16 cellular contexts compared by ENCODE assay signal in the genomic region with DNA sequence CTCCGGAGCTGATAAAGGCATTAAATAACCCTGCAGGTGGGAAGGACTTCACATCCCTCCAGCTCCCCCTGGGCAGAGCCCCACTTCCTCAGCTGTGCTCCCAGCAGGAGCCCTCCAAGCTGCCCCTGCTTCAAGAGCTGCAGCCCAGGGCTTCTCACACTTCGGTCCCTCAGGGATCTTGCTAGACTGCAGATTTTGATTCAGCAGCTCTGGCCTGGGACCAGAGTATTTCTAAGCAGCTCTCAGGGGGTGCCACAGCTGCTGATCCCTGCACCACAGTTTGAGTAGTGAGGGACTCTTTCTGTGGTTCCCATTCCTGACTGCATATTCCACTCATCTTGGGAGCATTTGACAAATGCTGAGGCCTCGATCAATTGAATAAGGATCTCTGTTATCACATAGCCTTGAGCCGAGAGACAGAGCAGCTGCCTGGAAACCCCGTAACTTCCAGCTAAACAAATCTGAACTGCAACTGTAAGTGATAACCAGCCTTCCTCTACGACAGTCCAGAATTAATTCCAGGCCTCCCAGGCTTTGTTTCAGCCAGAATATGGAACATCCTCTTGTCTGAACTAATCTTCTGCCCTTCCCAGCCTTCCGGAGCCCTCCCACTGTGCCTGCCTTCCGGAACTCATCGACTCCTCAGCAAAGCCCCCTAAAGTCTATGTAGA.
DNase-seq lines count a peak whose midpoint lies in the region; ATAC-seq and TF ChIP-seq lines count a peak whose summit lies in the region.
"Had no signal": no experiment of that assay in that cellular context is flagged by ENCODE, and none has a peak within 500 bp of the region (broad histone marks: within the 10 kb centered on the region; RNA-seq: fewer than 3 reads in every experiment).

No MANE protein-coding gene starts in this region.

- no peak overlapping the region for H3K14ac ChIP-seq in neuronal stem cell (ENCODE audit: low read length)

- no peak overlapping the region for H3K9ac ChIP-seq in BLaER1 treated with 17β-estradiol and CSF1 and Interleukin-3, amounts not matched to agents 10 nM and 100 nM
- H3K9ac ChIP-seq in neuronal stem cell (ENCODE audit: low read depth, low read length, poor library complexity): no peak overlapping the region

- no peak overlapping the region for H4K91ac ChIP-seq in neuronal stem cell (ENCODE audit: low read depth, low read length, poor library complexity)

- H4K20me1 ChIP-seq in BLaER1 treated with 17β-estradiol and CSF1 and Interleukin-3, amounts not matched to agents 10 nM and 100 nM: no peaks in the 10 kb centered on the region

- no peaks in the 10 kb centered on the region for H3K9me3 ChIP-seq in BLaER1 treated with 17β-estradiol and CSF1 and Interleukin-3, amounts not matched to agents 10 nM and 100 nM (replicated peaks in 1 of 11)
- H3K9me3 ChIP-seq in adrenal gland (replicated peaks in 1 of 3): no peaks in the 10 kb centered on the region
- no peaks in the 10 kb centered on the region for H3K9me3 ChIP-seq in heart right ventricle
- H3K9me3 ChIP-seq in neuronal stem cell (replicated peaks in 1 of 2; ENCODE audit: control insufficient read depth in 2 of 2, insufficient read depth in 1 of 2, low read depth in 1 of 2, low read length in 2 of 2): no peaks in the 10 kb centered on the region
- H3K9me3 ChIP-seq: left lung, SJSA1 had no signal

- WGBS in adrenal gland, 4 donors: 36 to 46% (median 41%) methylated on average over 6 to 9 of the region's 9 CpGs
- 26 to 29% methylated on average over 9 of the region's 9 CpGs for WGBS in heart right ventricle, 2 donors
- no CpG with 5 or more reads among the region's 9 CpGs for WGBS in neuronal stem cell (ENCODE audit: extremely low coverage in 2 of 2, insufficient read length in 2 of 2, insufficient replicate concordance in 1 of 2), 2 donors

- ATAC-seq in heart right ventricle: peak; percentile 8 to 78 (median 46)
- ATAC-seq: esophagus mucosa, left lung had no signal

- no peak overlapping the region for H2BK12ac ChIP-seq in neuronal stem cell (ENCODE audit: low read length)

- peak in 3 of 7 donors; percentile 30 to 65 (median 35) for DNase-seq in adrenal gland
- DNase-seq in heart right ventricle: peak in 1 of 2 donors; percentile 29
- DNase-seq in neuronal stem cell (ENCODE audit: low spot score): no peak
- no peak for DNase-seq in HUDEP-2 (lab: John Stamatoyannopoulos, UW; ENCODE audit: unreplicated experiment in 76 of 76)
- no peak for DNase-seq in foreskin melanocyte
- DNase-seq in NCI-H446 (lab: John Stamatoyannopoulos, UW): no peak
- no peak for DNase-seq in T1000 (lab: John Stamatoyannopoulos, UW)
- DNase-seq: activated CD4-positive, alpha-beta T cell treated with anti-CD3 and anti-CD28 coated beads, Interleukin-2, amount 10 ng/mL, durations not matched to agents 24 days and 14 days; activated naive CD4-positive, alpha-beta T cell treated with Interleukin-2 at 50 U/mL for 16 hours; left lung; NCI-H1930; NCI-H524; stimulated activated CD4-positive, alpha-beta T cell treated with anti-CD3 and anti-CD28 coated beads, Interleukin-4, amount 100 ng/mL, for 1 hour had no signal

- no peak overlapping the region for H3K4ac ChIP-seq in neuronal stem cell (ENCODE audit: low read length)

- no peak overlapping the region for H4K8ac ChIP-seq in neuronal stem cell (ENCODE audit: low read depth, low read length)

- H2AFZ ChIP-seq in neuronal stem cell (ENCODE audit: low read length): peak overlapping the region; percentile 58

- H2BK120ac ChIP-seq in neuronal stem cell (ENCODE audit: low read depth, low read length): no peak overlapping the region

- H3K4me2 ChIP-seq in BLaER1 treated with 17β-estradiol and CSF1 and Interleukin-3, amounts not matched to agents 10 nM and 100 nM: peak overlapping the region in 8 of 11 experiments; percentile 20 to 74 (median 54); a peak in 13 of 22 replicates
- H3K4me2 ChIP-seq in neuronal stem cell (ENCODE audit: insufficient read depth, low read length, poor library complexity, severe bottlenecking): no peak overlapping the region

- H3K18ac ChIP-seq in neuronal stem cell (ENCODE audit: low read length): no peak overlapping the region

- no peak overlapping the region for H2AK5ac ChIP-seq in neuronal stem cell (ENCODE audit: low read depth, low read length)

- no peak overlapping the region for H3K27ac ChIP-seq in BLaER1 treated with 17β-estradiol and CSF1 and Interleukin-3, amounts not matched to agents 10 nM and 100 nM
- peak overlapping the region in 3 of 5 donors; percentile 14 to 73 (median 47) for H3K27ac ChIP-seq in adrenal gland
- peak overlapping the region in 4 of 10 donors; percentile 18 to 57 (median 30) for H3K27ac ChIP-seq in heart right ventricle
- H3K27ac ChIP-seq in neuronal stem cell (replicated peaks; ENCODE audit: low read length): no peak overlapping the region
- H3K27ac ChIP-seq: left lung, SJSA1 had no signal

- H3K36me3 ChIP-seq in BLaER1 treated with 17β-estradiol and CSF1 and Interleukin-3, amounts not matched to agents 10 nM and 100 nM: no peaks in the 10 kb centered on the region
- no peaks in the 10 kb centered on the region for H3K36me3 ChIP-seq in adrenal gland (replicated peaks in 1 of 2)
- H3K36me3 ChIP-seq in heart right ventricle: no peaks in the 10 kb centered on the region
- no peaks in the 10 kb centered on the region for H3K36me3 ChIP-seq in neuronal stem cell (replicated peaks in 1 of 2; ENCODE audit: control insufficient read depth in 2 of 2, insufficient read depth in 2 of 2, low read length in 2 of 2)
- H3K36me3 ChIP-seq: left lung, SJSA1 had no signal

- H3K4me3 ChIP-seq in BLaER1 treated with 17β-estradiol and CSF1 and Interleukin-3, amounts not matched to agents 10 nM and 100 nM: no peak overlapping the region
- no peak overlapping the region for H3K4me3 ChIP-seq in adrenal gland
- H3K4me3 ChIP-seq in heart right ventricle: no peak overlapping the region
- no peak overlapping the region for H3K4me3 ChIP-seq in neuronal stem cell (ENCODE audit: low read length in 2 of 2)
- H3K4me3 ChIP-seq: left lung, SJSA1 had no signal

- H3K79me1 ChIP-seq in neuronal stem cell (ENCODE audit: low read depth, low read length): no peaks in the 10 kb centered on the region

- H3K27me3 ChIP-seq in BLaER1 treated with 17β-estradiol and CSF1 and Interleukin-3, amounts not matched to agents 10 nM and 100 nM: no peaks in the 10 kb centered on the region
- H3K27me3 ChIP-seq in adrenal gland (no peaks in the 10 kb centered on the region), heart right ventricle (peaks cover 0 to 5% (median 0%) of the 10 kb centered on the region in 7 donors), neuronal stem cell (ENCODE audit: control insufficient read depth in 3 of 3, insufficient read depth in 3 of 3, low read depth in 1 of 3, low read length in 3 of 3) (no peaks in the 10 kb centered on the region)
- H3K27me3 ChIP-seq: left lung, SJSA1 had no signal

- H3K23ac ChIP-seq in neuronal stem cell (ENCODE audit: low read depth, low read length, poor library complexity): no peak overlapping the region

- intact Hi-C loops in adrenal gland (cut with DNase I): no loop called here
- intact Hi-C loops in heart right ventricle (cut with DNase I): no loop called here

- no peak overlapping the region for H2BK5ac ChIP-seq in neuronal stem cell (ENCODE audit: low read length)

- no peak for TF ChIP-seq POLR2A in adrenal gland (IDR thresholded peaks at IDR 0.05)

- TF ChIP-seq CTCF in adrenal gland (IDR thresholded peaks at IDR 0.05) (no peak), heart right ventricle (IDR thresholded peaks at IDR 0.05) (no peak)

- H3K4me1 ChIP-seq in BLaER1 treated with 17β-estradiol and CSF1 and Interleukin-3, amounts not matched to agents 10 nM and 100 nM: peaks cover 0 to 38% (median 32%) of the 10 kb centered on the region in 10 experiments; a peak in 15 of 20 replicates
- H3K4me1 ChIP-seq in adrenal gland (replicated peaks in 1 of 2) (peaks cover 0 to 18% of the 10 kb centered on the region in 2 donors), heart right ventricle (peaks cover 0 to 39% (median 18%) of the 10 kb centered on the region in 9 donors), neuronal stem cell (ENCODE audit: control insufficient read depth in 2 of 2, insufficient read depth in 1 of 2, low read depth in 1 of 2, low read length in 2 of 2) (peaks cover 0 to 12% of the 10 kb centered on the region in 2 donors)

- H2BK15ac ChIP-seq in neuronal stem cell (ENCODE audit: low read length): no peak overlapping the region

Comparison
In these comparisons a context has a peak if more than half of its experiments do, and no peak if none do; other contexts are left out.
1. H3K27ac ChIP-seq: peak in adrenal gland (3 of 5); none in BLaER1 treated with 17β-estradiol and CSF1 and Interleukin-3, amounts not matched to agents 10 nM and 100 nM (0 of 11) and neuronal stem cell (single experiment).